ENCODE assay signal across 25 cellular contexts in the genomic region with DNA sequence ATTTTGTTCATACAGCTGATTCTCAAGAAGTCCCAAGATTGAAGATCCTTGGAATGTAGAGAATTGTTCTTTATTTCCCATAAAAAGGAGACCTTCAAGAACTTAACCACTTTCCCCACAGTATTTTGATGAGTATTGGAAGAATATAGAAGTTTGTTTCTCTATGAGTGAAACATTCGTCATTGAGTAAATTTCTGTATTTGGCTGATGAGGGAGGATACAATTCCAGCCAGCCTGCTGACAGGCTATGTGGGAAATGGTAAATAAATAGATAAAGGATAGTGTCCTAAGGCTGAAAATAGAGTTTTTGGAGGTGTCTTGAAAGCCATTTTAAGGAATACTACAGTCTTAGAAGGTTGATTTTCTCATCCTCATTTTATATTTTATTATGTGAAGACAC.
"Had no signal": no experiment of that assay in that cellular context is flagged by ENCODE, and none has a peak within 500 bp of the region (broad histone marks: within the 10 kb centered on the region; RNA-seq: fewer than 3 reads in every experiment).

No MANE protein-coding gene starts in this region.

- H3K36me3 ChIP-seq: colonic mucosa, esophagus muscularis mucosa, esophagus squamous epithelium, gastrocnemius medialis, gastroesophageal sphincter, heart left ventricle, heart right ventricle had no signal

- DNase-seq: colonic mucosa; cortex of kidney; dermis blood vessel endothelial cell; dorsolateral prefrontal cortex; effector CD4-positive, alpha-beta T cell; effector CD8-positive, alpha-beta T cell; effector memory CD4-positive, alpha-beta T cell; effector memory CD8-positive, alpha-beta T cell; endodermal cell; erythroblast; esophagus squamous epithelium; foreskin fibroblast; foreskin keratinocyte; foreskin melanocyte; gastrocnemius medialis; glutamatergic neuron; head of caudate nucleus; heart left ventricle; heart right ventricle had no signal

- H3K9me3 Mint-ChIP-seq: dendritic cell treated with granulocyte-macrophage colony-stimulating factor and Interleukin-4, amounts not matched to agents 40 ng/mL and 50 ng/mL, for 4 days; endodermal cell had no signal

- H3K27ac ChIP-seq: colonic mucosa, coronary artery, dorsolateral prefrontal cortex, epithelial cell of prostate, esophagus muscularis mucosa, esophagus squamous epithelium, foreskin keratinocyte, gastrocnemius medialis, gastroesophageal sphincter, heart left ventricle, heart right ventricle had no signal

- H3K4me3 ChIP-seq: colonic mucosa, coronary artery, dorsolateral prefrontal cortex, esophagus muscularis mucosa, esophagus squamous epithelium, gastrocnemius medialis, gastroesophageal sphincter, heart left ventricle, heart right ventricle had no signal

- H3K4me1 ChIP-seq: colonic mucosa, foreskin keratinocyte, gastrocnemius medialis had no signal

- H3K27me3 Mint-ChIP-seq: dendritic cell treated with granulocyte-macrophage colony-stimulating factor and Interleukin-4, amounts not matched to agents 40 ng/mL and 50 ng/mL, for 4 days; effector memory CD8-positive, alpha-beta T cell had no signal

- H3K9me3 ChIP-seq: colonic mucosa, esophagus muscularis mucosa, esophagus squamous epithelium, gastrocnemius medialis, gastroesophageal sphincter had no signal

- H3K27ac Mint-ChIP-seq: dendritic cell treated with granulocyte-macrophage colony-stimulating factor and Interleukin-4, amounts not matched to agents 40 ng/mL and 50 ng/mL, for 4 days; effector memory CD8-positive, alpha-beta T cell; endodermal cell had no signal

- H3K4me3 Mint-ChIP-seq: dendritic cell treated with granulocyte-macrophage colony-stimulating factor and Interleukin-4, amounts not matched to agents 40 ng/mL and 50 ng/mL, for 4 days; effector memory CD8-positive, alpha-beta T cell; endodermal cell had no signal

- ATAC-seq: effector memory CD8-positive, alpha-beta T cell; esophagus mucosa; foreskin keratinocyte; gastrocnemius medialis; gastroesophageal sphincter; heart left ventricle had no signal

- H3K27me3 ChIP-seq: colonic mucosa, dorsolateral prefrontal cortex, esophagus muscularis mucosa, esophagus squamous epithelium, foreskin keratinocyte, gastrocnemius medialis, gastroesophageal sphincter, heart left ventricle, heart right ventricle had no signal
